7 cellular contexts compared by ENCODE assay signal in the genomic region with DNA sequence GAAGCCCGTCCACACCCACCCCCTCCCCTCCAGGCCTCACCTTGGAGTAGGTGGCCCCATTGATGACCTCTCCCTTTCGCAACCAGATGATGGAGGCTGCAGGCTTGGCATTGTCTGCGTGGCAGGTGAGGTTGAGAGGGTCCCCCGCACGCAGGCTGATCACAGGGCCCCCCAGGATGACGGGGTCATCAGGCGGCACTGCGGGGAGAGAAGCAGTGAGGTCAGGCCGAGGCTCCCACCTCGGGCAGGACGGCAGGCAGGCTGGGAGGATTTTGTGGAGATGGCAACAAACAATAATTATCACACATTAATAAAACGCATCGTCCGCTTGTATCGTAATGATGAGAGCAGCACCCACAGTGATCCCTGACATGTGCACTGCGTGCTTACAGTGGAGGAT.
"Had no signal": no experiment of that assay in that cellular context is flagged by ENCODE, and none has a peak within 500 bp of the region (broad histone marks: within the 10 kb centered on the region; RNA-seq: fewer than 3 reads in every experiment).

No MANE protein-coding gene starts in this region.

- DNase-seq: HFFc6 had no signal

- H3K4me1 ChIP-seq: HAP-1 had no signal

- H3K36me3 ChIP-seq: HAP-1 had no signal

- H3K4me2 ChIP-seq: GM23338 had no signal

- H3K9me3 ChIP-seq: HAP-1 had no signal

- H3K36me3 Mint-ChIP-seq: IgD-negative memory B cell had no signal

- H2AFZ ChIP-seq: GM23338 had no signal

- H3K27ac Mint-ChIP-seq: GM23338, HFFc6 had no signal

- H3K9me3 Mint-ChIP-seq: GM23338, HFFc6, IgD-negative memory B cell had no signal

- FAIRE-seq: HepG2 had no signal

- ATAC-seq: GM23338, HCT116, HepG2 had no signal

- H3K27ac ChIP-seq: HL-60 had no signal

- H3K4me3 Mint-ChIP-seq: GM23338, HFFc6, IgD-negative memory B cell had no signal

- H3K4me3 ChIP-seq: GM23338, HAP-1 had no signal
